10 cellular contexts compared by ENCODE assay signal in genomic region chr15:68586274-68586961, GRCh38. TPM values are rescaled to one million over a fixed set of nuclear protein-coding genes. Genes with fewer than 3 reads are reported as not detected.
A peak's percentile ranks its signal among the peaks of the same experiment; 100 is the strongest.
DNase-seq lines count a peak whose midpoint lies in the region; ATAC-seq, FAIRE-seq and TF ChIP-seq lines count a peak whose summit lies in the region.
"Had no signal": no experiment of that assay in that cellular context is flagged by ENCODE, and none has a peak within 500 bp of the region (broad histone marks: within the 10 kb centered on the region; RNA-seq: fewer than 3 reads in every experiment).

No MANE protein-coding gene starts in this region.

- no peaks in the 10 kb centered on the region for H3K36me3 Mint-ChIP-seq in astrocyte (ENCODE audit: low read depth, unreplicated experiment)
- H3K36me3 Mint-ChIP-seq: WTC11 had no signal

- ATAC-seq in GM18870 (IDR thresholded peaks at IDR 0.05; ENCODE audit: unreplicated experiment): no peak
- ATAC-seq: WTC11 had no signal

- TF ChIP-seq CTCF in HFF-Myc (IDR thresholded peaks at IDR 0.05; ENCODE audit: low read depth, low read length, missing control alignments): no peak
- no peak for TF ChIP-seq CTCF in astrocyte (IDR thresholded peaks at IDR 0.05; ENCODE audit: insufficient read depth, low read depth, low read length)

- H3K4me3 Mint-ChIP-seq in astrocyte (ENCODE audit: unreplicated experiment): no peak overlapping the region
- H3K4me3 Mint-ChIP-seq: WTC11 had no signal

- no peaks in the 10 kb centered on the region for H3K36me3 ChIP-seq in astrocyte (ENCODE audit: insufficient read depth, low read length)

- H3K4me3 ChIP-seq in HFF-Myc (replicated peaks; ENCODE audit: low read depth, low read length) (no peak overlapping the region), astrocyte (ENCODE audit: insufficient read depth, low read depth, low read length) (no peak overlapping the region)

- H3K4me2 ChIP-seq in astrocyte (ENCODE audit: low read length): peak overlapping the region; percentile 46

- peaks cover 97% of the 10 kb centered on the region for H3K79me2 ChIP-seq in astrocyte (ENCODE audit: insufficient read depth, low read length)

- no peaks in the 10 kb centered on the region for H3K9me3 ChIP-seq in astrocyte (ENCODE audit: insufficient read depth, low read depth, low read length)

- H3K4me1 ChIP-seq in astrocyte (ENCODE audit: insufficient read depth, low read length): peaks cover 74% of the 10 kb centered on the region

- peak overlapping the region; percentile 67 for H3K27ac ChIP-seq in astrocyte (ENCODE audit: low read depth, low read length)

- H3K4me1 Mint-ChIP-seq in astrocyte (ENCODE audit: low read depth, unreplicated experiment): peaks cover 49% of the 10 kb centered on the region

- peak; percentile 97 for FAIRE-seq in astrocyte (lab: Jason Lieb, UNC)

- no peak overlapping the region for H2AFZ ChIP-seq in astrocyte (ENCODE audit: low read depth, low read length)

- peak; percentile 56 for DNase-seq in AG08395 (ENCODE audit: low spot score)
- peak; percentile 56 for DNase-seq in HFF-Myc (ENCODE audit: extremely low read depth, low read depth)
- DNase-seq in astrocyte (ENCODE audit: low read depth): peak; percentile 84
- DNase-seq in lung microvascular endothelial cell (ENCODE audit: low read depth in 2 of 2): peak; percentile 29 to 87
- DNase-seq in midbrain (lab: John Stamatoyannopoulos, UW): no peak
- no peak for DNase-seq in Ammon's horn (ENCODE audit: low spot score)
- DNase-seq in SKM-1 (lab: John Stamatoyannopoulos, UW; ENCODE audit: unreplicated experiment): no peak
- DNase-seq: NCI-H1105 had no signal

- H4K20me1 ChIP-seq in astrocyte (ENCODE audit: insufficient read depth, low read length): peaks cover 4% of the 10 kb centered on the region

- H3K27ac Mint-ChIP-seq in astrocyte (ENCODE audit: unreplicated experiment): peak overlapping the region; percentile 5
- H3K27ac Mint-ChIP-seq: WTC11 had no signal

- no peaks in the 10 kb centered on the region for H3K27me3 ChIP-seq in astrocyte (ENCODE audit: insufficient read depth, low read length)

- H3K9me3 Mint-ChIP-seq in astrocyte (ENCODE audit: unreplicated experiment): no peaks in the 10 kb centered on the region
- H3K9me3 Mint-ChIP-seq: WTC11 had no signal

- H3K27me3 Mint-ChIP-seq in astrocyte (ENCODE audit: low read depth, unreplicated experiment): peaks cover 2% of the 10 kb centered on the region

- H3K9ac ChIP-seq in astrocyte (ENCODE audit: low read length): peak overlapping the region; percentile 36

RNA-seq across cellular contexts. Expression of gene CORO2B, which starts 7.6 kb away (rescaled TPM):
- total RNA-seq in astrocyte (6.2 and 7.4 TPM in 2 replicates), lung microvascular endothelial cell (0.20 and 1.3 TPM in 2 replicates)

Comparison
In these comparisons a context has a peak if more than half of its experiments do, and no peak if none do; other contexts are left out.
1. DNase-seq: peak in AG08395 (single experiment), HFF-Myc (single experiment), astrocyte (single experiment) and lung microvascular endothelial cell (2 of 2); none in midbrain (single experiment), Ammon's horn (single experiment) and SKM-1 (single experiment).